Comparison of ENCODE assay signal across 8 cellular contexts in genomic region chr22:28955817-28956216, GRCh38.
DNase-seq lines count a peak whose midpoint lies in the region; TF ChIP-seq lines count a peak whose summit lies in the region.

No MANE protein-coding gene starts in this region.

- H3K9me3 ChIP-seq in uterus (no peaks in the 10 kb centered on the region), tibial artery (no peaks in the 10 kb centered on the region), BE2C (no peaks in the 10 kb centered on the region)

- H3K4me1 ChIP-seq in uterus (no peaks in the 10 kb centered on the region), tibial artery (peaks cover 0 to 50% (median 12%) of the 10 kb centered on the region in 4 donors), BE2C (no peaks in the 10 kb centered on the region; the same call in 1 of the 2 replicates)

- H3K4me3 ChIP-seq in uterus = no peak overlapping the region
- H3K4me3 ChIP-seq in tibial artery = no peak overlapping the region
- H3K4me3 ChIP-seq in BE2C (ENCODE audit: low read depth, low read length) = no peak overlapping the region

- peaks cover 99% of the 10 kb centered on the region for H3K27me3 Mint-ChIP-seq in activated naive CD8-positive, alpha-beta T cell treated with anti-CD3 and anti-CD28 coated beads for 36 hours

- no peaks in the 10 kb centered on the region for H3K27me3 ChIP-seq in uterus
- no peaks in the 10 kb centered on the region for H3K27me3 ChIP-seq in tibial artery
- H3K27me3 ChIP-seq in BE2C = no peaks in the 10 kb centered on the region

- H3K27ac ChIP-seq in uterus = no peak overlapping the region
- no peak overlapping the region for H3K27ac ChIP-seq in tibial artery

- H3K36me3 Mint-ChIP-seq in activated naive CD8-positive, alpha-beta T cell treated with anti-CD3 and anti-CD28 coated beads for 36 hours = peaks cover 3% of the 10 kb centered on the region

- peak overlapping the region; percentile 58 for H3K27ac Mint-ChIP-seq in activated naive CD8-positive, alpha-beta T cell treated with anti-CD3 and anti-CD28 coated beads for 36 hours

- no peaks in the 10 kb centered on the region for H3K9me3 Mint-ChIP-seq in activated naive CD8-positive, alpha-beta T cell treated with anti-CD3 and anti-CD28 coated beads for 36 hours

- DNase-seq in GM19240 (ENCODE audit: insufficient read length, low spot score) (peak; percentile 25), T-helper 1 cell (peak; percentile 11 to 89 (median 50)), uterus (no peak), tibial artery (no peak), AG08396 (ENCODE audit: low spot score) (no peak), BE2C (no peak)
- peak; percentile 81 for DNase-seq in activated naive CD8-positive, alpha-beta T cell treated with anti-CD3 and anti-CD28 coated beads for 36 hours
- DNase-seq in stimulated activated CD8-positive, alpha-beta memory T cell treated with anti-CD3 and anti-CD28 coated beads, Interleukin-12 subunit alpha, Interleukin-12 subunit beta, amount 100 ng/mL, for 4 hours (ENCODE audit: low read depth) = peak; percentile 53

- peaks cover 26% of the 10 kb centered on the region for H3K4me1 Mint-ChIP-seq in activated naive CD8-positive, alpha-beta T cell treated with anti-CD3 and anti-CD28 coated beads for 36 hours

- H3K36me3 ChIP-seq in uterus = no peaks in the 10 kb centered on the region
- H3K36me3 ChIP-seq in tibial artery = no peaks in the 10 kb centered on the region
- 0 out of 2 replicates have a peak, but pooled peaks cover 3% of the 10 kb centered on the region for H3K36me3 ChIP-seq in BE2C

- H3K4me3 Mint-ChIP-seq in activated naive CD8-positive, alpha-beta T cell treated with anti-CD3 and anti-CD28 coated beads for 36 hours = peak overlapping the region; percentile 55

- intact Hi-C loops in uterus (cut with DNase I; ENCODE audit: low total_unique reads) = no loop called here
- intact Hi-C loops in tibial artery (cut with DNase I; ENCODE audit: low total_unique reads) = loop anchor here (10.0 kb wide), 2 partner anchors 71 to 89 kb away; partner anchors contain the start of gene ZNRF3

- TF ChIP-seq POLR2A in uterus (IDR thresholded peaks at IDR 0.05) = no peak

- no peak for TF ChIP-seq CTCF in uterus (IDR thresholded peaks at IDR 0.05)
- TF ChIP-seq CTCF in tibial artery (IDR thresholded peaks at IDR 0.05) = no peak
- TF ChIP-seq CTCF in BE2C (IDR thresholded peaks at IDR 0.05; ENCODE audit: low read depth, low read length) = no peak

Comparison
In these comparisons a context has a peak if more than half of its experiments do, and no peak if none do; other contexts are left out.
1. DNase-seq: peak in GM19240 (single experiment), T-helper 1 cell (5 of 5), activated naive CD8-positive, alpha-beta T cell treated with anti-CD3 and anti-CD28 coated beads for 36 hours (single experiment) and stimulated activated CD8-positive, alpha-beta memory T cell treated with anti-CD3 and anti-CD28 coated beads, Interleukin-12 subunit alpha, Interleukin-12 subunit beta, amount 100 ng/mL, for 4 hours (single experiment); none in uterus (0 of 2), tibial artery (0 of 2), AG08396 (single experiment) and BE2C (single experiment).